ENCODE assay signal across 9 cellular contexts in genomic region chr1:164588388-164589341, GRCh38. TPM values are rescaled to one million over a fixed set of nuclear protein-coding genes. Genes with fewer than 3 reads are reported as not detected.
DNase-seq lines count a peak whose midpoint lies in the region; ATAC-seq and TF ChIP-seq lines count a peak whose summit lies in the region.
"Had no signal": no experiment of that assay in that cellular context is flagged by ENCODE, and none has a peak within 500 bp of the region (broad histone marks: within the 10 kb centered on the region; RNA-seq: fewer than 3 reads in every experiment).

No MANE protein-coding gene starts in this region.

- TF ChIP-seq EP300 in gastroesophageal sphincter (IDR thresholded peaks at IDR 0.05): no peak

- intact Hi-C loops in Calu3 (cut with micrococcal nuclease; ENCODE audit: unreplicated experiment): no loop called here

- H3K27me3 ChIP-seq in NT2/D1 (ENCODE audit: insufficient read depth, insufficient read length) (no peaks in the 10 kb centered on the region), gastroesophageal sphincter (no peaks in the 10 kb centered on the region), trophoblast cell (ENCODE audit: insufficient read depth, low read length) (no peaks in the 10 kb centered on the region)
- no peaks in the 10 kb centered on the region for H3K27me3 ChIP-seq in CD8-positive, alpha-beta memory T cell (ENCODE audit: insufficient read depth, low read length, poor library complexity, severe bottlenecking)

- peak overlapping the region; percentile 46 for H3K14ac ChIP-seq in trophoblast cell (ENCODE audit: low read length)

- H2AK5ac ChIP-seq in trophoblast cell (ENCODE audit: low read length): no peak overlapping the region

- peak overlapping the region; percentile 37 for H3K18ac ChIP-seq in trophoblast cell (ENCODE audit: low read length)

- TF ChIP-seq CTCF in Calu3 (IDR thresholded peaks at IDR 0.05; ENCODE audit: unreplicated experiment) (no peak), gastroesophageal sphincter (IDR thresholded peaks at IDR 0.05) (no peak)

- H3K36me3 ChIP-seq in NT2/D1 (ENCODE audit: insufficient read depth, insufficient read length, low read length) (peaks cover 16% of the 10 kb centered on the region), gastroesophageal sphincter (peaks cover 0 to 4% of the 10 kb centered on the region in 2 donors), trophoblast cell (ENCODE audit: control insufficient read depth in 1 of 2, insufficient read depth in 2 of 2, low read length in 2 of 2) (peaks cover 2 to 8% of the 10 kb centered on the region in 2 experiments)
- no peaks in the 10 kb centered on the region for H3K36me3 ChIP-seq in CD8-positive, alpha-beta memory T cell (ENCODE audit: insufficient read depth, low read length)

- no TSS peak for BruUV-seq in Calu3 (replicated peaks; lab: Mats Ljungman, UMichigan)

- H4K12ac ChIP-seq in trophoblast cell (ENCODE audit: low read depth, low read length): no peak overlapping the region

- H3K36me3 Mint-ChIP-seq in Calu3 (ENCODE audit: insufficient read depth, unreplicated experiment): no peaks in the 10 kb centered on the region
- H3K36me3 Mint-ChIP-seq in CD8-positive, alpha-beta memory T cell: no peaks in the 10 kb centered on the region
- H3K36me3 Mint-ChIP-seq in activated CD8-positive, alpha-beta memory T cell treated with anti-CD3 and anti-CD28 coated beads, Interleukin-2, amount 10 ng/mL, durations not matched to agents 7 days and 5 days: no peaks in the 10 kb centered on the region

- H3K27ac ChIP-seq in gastroesophageal sphincter (peak overlapping the region; percentile 79 to 88 (median 84)), trophoblast cell (ENCODE audit: low read depth, low read length) (peak overlapping the region; percentile 90)
- H3K27ac ChIP-seq in CD8-positive, alpha-beta memory T cell (ENCODE audit: low read depth, low read length): no peak overlapping the region

- no peaks in the 10 kb centered on the region for H3K9me3 ChIP-seq in NT2/D1 (ENCODE audit: insufficient read depth, low read length)
- no peaks in the 10 kb centered on the region for H3K9me3 ChIP-seq in gastroesophageal sphincter
- H3K9me3 ChIP-seq in trophoblast cell (ENCODE audit: insufficient read depth, low read depth, low read length): no peaks in the 10 kb centered on the region
- no peaks in the 10 kb centered on the region for H3K9me3 ChIP-seq in CD8-positive, alpha-beta memory T cell (ENCODE audit: low read length)

- ATAC-seq in gastroesophageal sphincter (peak; percentile 55), GM18498 (IDR thresholded peaks at IDR 0.05; ENCODE audit: unreplicated experiment) (no peak)
- ATAC-seq in activated CD8-positive, alpha-beta memory T cell treated with anti-CD3 and anti-CD28 coated beads, Interleukin-2, amount 10 ng/mL, durations not matched to agents 7 days and 5 days: no peak

- H3K9ac ChIP-seq in NT2/D1 (ENCODE audit: insufficient read length, low read depth) (peak overlapping the region; percentile 53), trophoblast cell (ENCODE audit: low read length) (no peak overlapping the region)

- H2AFZ ChIP-seq in trophoblast cell (ENCODE audit: insufficient read depth, low read length, poor library complexity): no peak overlapping the region

- H2BK5ac ChIP-seq in trophoblast cell (ENCODE audit: low read depth, low read length, poor library complexity): peak overlapping the region; percentile 92

- H3K79me2 ChIP-seq in trophoblast cell (ENCODE audit: control insufficient read depth, insufficient read depth, low read length, poor library complexity): peaks cover 9% of the 10 kb centered on the region

- H2BK12ac ChIP-seq in trophoblast cell (ENCODE audit: low read length): no peak overlapping the region

- peaks cover 25% of the 10 kb centered on the region for H3K79me1 ChIP-seq in trophoblast cell (ENCODE audit: low read length)

- peak; percentile 43 for DNase-seq in Calu3
- no peak for DNase-seq in NT2/D1 (ENCODE audit: low read depth, low spot score)
- DNase-seq in trophoblast cell: no peak
- DNase-seq in CD8-positive, alpha-beta memory T cell: no peak
- no peak for DNase-seq in HuH-7 (ENCODE audit: low spot score)
- DNase-seq in activated CD8-positive, alpha-beta memory T cell treated with anti-CD3 and anti-CD28 coated beads, Interleukin-2, amount 10 ng/mL, durations not matched to agents 7 days and 5 days: no peak
- DNase-seq: NCI-H2029 treated with DMSO at 0.1 percent for 48 hours had no signal

- POLR2A ChIA-PET in CD8-positive, alpha-beta memory T cell (lab: Charles Lee): no interaction called here

- H3K4me1 ChIP-seq in NT2/D1 (ENCODE audit: insufficient read depth, insufficient read length): peaks cover 23% of the 10 kb centered on the region
- peaks cover 40 to 100% (median 44%) of the 10 kb centered on the region in 3 donors for H3K4me1 ChIP-seq in gastroesophageal sphincter
- H3K4me1 ChIP-seq in trophoblast cell (ENCODE audit: control insufficient read depth in 1 of 2, insufficient read depth in 2 of 2, low read length in 2 of 2): peaks cover 22 to 35% of the 10 kb centered on the region in 2 experiments
- no peaks in the 10 kb centered on the region for H3K4me1 ChIP-seq in CD8-positive, alpha-beta memory T cell (ENCODE audit: insufficient read depth, low read length)

- no peaks in the 10 kb centered on the region for H3K9me3 Mint-ChIP-seq in Calu3 (ENCODE audit: low read depth, unreplicated experiment)
- peaks cover 0 to 8% (median 0%) of the 10 kb centered on the region in 5 donors for H3K9me3 Mint-ChIP-seq in CD8-positive, alpha-beta memory T cell
- no peaks in the 10 kb centered on the region for H3K9me3 Mint-ChIP-seq in activated CD8-positive, alpha-beta memory T cell treated with anti-CD3 and anti-CD28 coated beads, Interleukin-2, amount 10 ng/mL, durations not matched to agents 7 days and 5 days (ENCODE audit: low read depth)

- H3K4me1 Mint-ChIP-seq in Calu3 (ENCODE audit: low read depth, unreplicated experiment): peaks cover 44% of the 10 kb centered on the region
- no peaks in the 10 kb centered on the region for H3K4me1 Mint-ChIP-seq in CD8-positive, alpha-beta memory T cell
- no peaks in the 10 kb centered on the region for H3K4me1 Mint-ChIP-seq in activated CD8-positive, alpha-beta memory T cell treated with anti-CD3 and anti-CD28 coated beads, Interleukin-2, amount 10 ng/mL, durations not matched to agents 7 days and 5 days

- WGBS in gastroesophageal sphincter (ENCODE audit: low coverage in 1 of 2), 2 donors: 6% methylated on average over 9 to 15 of the region's 19 CpGs
- no CpG with 5 or more reads among the region's 19 CpGs for WGBS in trophoblast cell (ENCODE audit: extremely low coverage, insufficient coverage, insufficient read length)

- peak overlapping the region; percentile 50 for H3K4me2 ChIP-seq in trophoblast cell (ENCODE audit: low read length)

- peak overlapping the region; percentile 56 for H2BK120ac ChIP-seq in trophoblast cell (ENCODE audit: insufficient read depth, low read length, poor library complexity)

- H4K8ac ChIP-seq in trophoblast cell (ENCODE audit: low read depth, low read length): peak overlapping the region; percentile 67

- TF ChIP-seq POLR2A in gastroesophageal sphincter (IDR thresholded peaks at IDR 0.05): no peak

- H3K4me3 Mint-ChIP-seq in Calu3 (ENCODE audit: low read depth, unreplicated experiment): peak overlapping the region; percentile 31
- H3K4me3 Mint-ChIP-seq in CD8-positive, alpha-beta memory T cell: no peak overlapping the region
- H3K4me3 Mint-ChIP-seq in activated CD8-positive, alpha-beta memory T cell treated with anti-CD3 and anti-CD28 coated beads, Interleukin-2, amount 10 ng/mL, durations not matched to agents 7 days and 5 days: no peak overlapping the region

- no peaks in the 10 kb centered on the region for H3K27me3 Mint-ChIP-seq in Calu3 (ENCODE audit: unreplicated experiment)
- H3K27me3 Mint-ChIP-seq in CD8-positive, alpha-beta memory T cell: peaks cover 0 to 2% of the 10 kb centered on the region in 2 donors
- no peaks in the 10 kb centered on the region for H3K27me3 Mint-ChIP-seq in activated CD8-positive, alpha-beta memory T cell treated with anti-CD3 and anti-CD28 coated beads, Interleukin-2, amount 10 ng/mL, durations not matched to agents 7 days and 5 days

- H3K4me3 ChIP-seq in NT2/D1 (ENCODE audit: insufficient read length, low read depth): no peak overlapping the region
- H3K4me3 ChIP-seq in gastroesophageal sphincter: peak overlapping the region; percentile 29 to 44
- H3K4me3 ChIP-seq in trophoblast cell (ENCODE audit: low read depth, low read length): no peak overlapping the region
- no peak overlapping the region for H3K4me3 ChIP-seq in CD8-positive, alpha-beta memory T cell (ENCODE audit: low read length)

- peak overlapping the region; percentile 40 for H3K27ac Mint-ChIP-seq in Calu3 (ENCODE audit: unreplicated experiment)
- no peak overlapping the region for H3K27ac Mint-ChIP-seq in CD8-positive, alpha-beta memory T cell
- H3K27ac Mint-ChIP-seq in activated CD8-positive, alpha-beta memory T cell treated with anti-CD3 and anti-CD28 coated beads, Interleukin-2, amount 10 ng/mL, durations not matched to agents 7 days and 5 days: no peak overlapping the region

- no peak overlapping the region for H3K4ac ChIP-seq in trophoblast cell (ENCODE audit: low read depth, low read length)

- H3K23ac ChIP-seq in trophoblast cell (ENCODE audit: low read length): no peak overlapping the region

- peak overlapping the region; percentile 82 for H4K91ac ChIP-seq in trophoblast cell (ENCODE audit: low read depth, low read length)

- CTCF ChIA-PET in Calu3 (lab: Charles Lee): interaction anchor here (0.6 to 1.6 kb wide), 8 partner anchors 11 to 1066 kb away, joined by 3 to 7 read pairs (median 3); partner anchors contain the start of gene PBX1
- CTCF ChIA-PET in CD8-positive, alpha-beta memory T cell (lab: Charles Lee): no interaction called here
- CTCF ChIA-PET in activated CD8-positive, alpha-beta memory T cell treated with anti-CD3 and anti-CD28 coated beads, Interleukin-2, amount 10 ng/mL, durations not matched to agents 7 days and 5 days (lab: Charles Lee): no interaction called here

RNA-seq across cellular contexts. Expression of gene PBX1, which starts 29.7 kb away (rescaled TPM):
- total RNA-seq in Calu3 (2022): 21.8 and 22.5 TPM in 2 replicates
- 100 to 1,000 TPM in 3 of 4 donors, 10 to 100 TPM in 1; 75.8 to 177 (median 140) TPM for total RNA-seq in gastroesophageal sphincter
- 67.5 and 74.6 TPM in 2 replicates for polyA plus RNA-seq in trophoblast cell (2013)
- under 1 TPM; 0.13 to 0.16 TPM for total RNA-seq in CD8-positive, alpha-beta memory T cell
- polyA plus RNA-seq in CD8-positive, alpha-beta memory T cell: 0.05 TPM
- not detected for total RNA-seq in activated CD8-positive, alpha-beta memory T cell treated with anti-CD3 and anti-CD28 coated beads, Interleukin-2, amount 10 ng/mL, durations not matched to agents 7 days and 5 days

Comparison
In these comparisons a context has a peak if more than half of its experiments do, and no peak if none do; other contexts are left out.
1. H3K4me3 ChIP-seq: peak in gastroesophageal sphincter (2 of 2); none in NT2/D1 (single experiment), trophoblast cell (single experiment) and CD8-positive, alpha-beta memory T cell (single experiment).
2. RNA of gene PBX1, which starts 29.7 kb away (total RNA-seq): 75.8 to 177 TPM in gastroesophageal sphincter and 21.8 to 22.5 TPM in Calu3; not detected in activated CD8-positive, alpha-beta memory T cell treated with anti-CD3 and anti-CD28 coated beads, Interleukin-2, amount 10 ng/mL, durations not matched to agents 7 days and 5 days and 0.13 to 0.16 TPM in CD8-positive, alpha-beta memory T cell; every median in the first group is over 10 times any median in the second.